Comparison of ENCODE assay signal across 1 cellular context in genomic region chr19:46514589-46515289, GRCh38.
A peak's percentile ranks its signal among the peaks of the same experiment; 100 is the strongest.
TF ChIP-seq lines count a peak whose summit lies in the region.

No MANE protein-coding gene starts in this region.

TF ChIP-seq in K562, 482 proteins besides CTCF, POLR2A, EP300 and RAD21:
- TF ChIP-seq ZBTB7A (IDR thresholded peaks at IDR 0.05; ENCODE audit: borderline replicate concordance, control insufficient read depth, low read depth, low read length) (peak; percentile 19; the same call in 1 of the 2 replicates), SRSF3 (IDR thresholded peaks at IDR 0.05; ENCODE audit: insufficient read depth, low read length) (no peak), MCM2 (IDR thresholded peaks at IDR 0.05; ENCODE audit: low read depth) (no peak)
